10 cellular contexts compared by ENCODE assay signal in the genomic region with DNA sequence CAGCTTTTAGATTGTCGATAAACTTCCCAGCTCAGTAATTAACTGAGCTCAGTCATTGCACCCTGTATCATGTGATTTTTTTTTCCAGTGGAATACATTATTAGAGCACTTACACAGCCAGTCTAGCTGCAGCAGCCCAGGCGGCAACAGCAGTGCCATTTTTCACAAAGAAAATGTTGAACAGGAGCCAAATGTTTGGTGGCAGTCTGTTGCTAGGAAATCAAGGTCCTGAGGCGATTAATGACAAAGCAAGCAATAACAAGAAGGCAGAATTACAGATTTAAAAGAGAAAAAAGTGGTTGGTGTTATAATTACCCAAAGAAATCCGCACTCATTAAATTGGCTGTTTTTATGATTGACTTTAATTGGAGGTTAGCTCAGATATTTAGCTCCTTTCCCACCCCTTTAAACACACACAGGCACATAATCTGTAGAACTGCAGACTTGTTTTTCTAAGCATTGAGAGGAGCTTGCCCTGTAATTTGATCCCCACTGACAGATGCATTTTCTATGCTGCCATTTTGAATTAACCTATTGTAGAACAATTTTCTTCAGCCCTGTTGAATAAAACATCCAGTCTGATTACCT.
DNase-seq lines count a peak whose midpoint lies in the region; ATAC-seq, FAIRE-seq and TF ChIP-seq lines count a peak whose summit lies in the region.
"Had no signal": no experiment of that assay in that cellular context is flagged by ENCODE, and none has a peak within 500 bp of the region (broad histone marks: within the 10 kb centered on the region; RNA-seq: fewer than 3 reads in every experiment).

No MANE protein-coding gene starts in this region.

- no peak overlapping the region for H3K23ac ChIP-seq in H1 (ENCODE audit: insufficient read length)

- H3K27ac Mint-ChIP-seq in osteocyte (ENCODE audit: unreplicated experiment), result peak overlapping the region; percentile 68
- H3K27ac Mint-ChIP-seq in activated T-helper 1 cell treated with anti-CD3 and anti-CD28 coated beads, Interleukin-12 subunit alpha, Interleukin-12 subunit beta, Interleukin-2, Interleukin-4 antibody, amounts not matched to agents 30 ng/mL and 10 ng/mL and 1 ng/mL, durations not matched to agents 14 hours and 24 hours and 36 hours, result no peak overlapping the region
- peak overlapping the region in 1 of 7 donors; percentile 4 for H3K27ac Mint-ChIP-seq in CD4-positive, alpha-beta memory T cell

- H3K9me3 Mint-ChIP-seq in osteocyte (ENCODE audit: unreplicated experiment), result no peaks in the 10 kb centered on the region
- no peaks in the 10 kb centered on the region for H3K9me3 Mint-ChIP-seq in activated T-helper 1 cell treated with anti-CD3 and anti-CD28 coated beads, Interleukin-12 subunit alpha, Interleukin-12 subunit beta, Interleukin-2, Interleukin-4 antibody, amounts not matched to agents 30 ng/mL and 10 ng/mL and 1 ng/mL, durations not matched to agents 14 hours and 24 hours and 36 hours
- no peaks in the 10 kb centered on the region for H3K9me3 Mint-ChIP-seq in CD4-positive, alpha-beta memory T cell

- no peak overlapping the region for H2AK5ac ChIP-seq in H1 (ENCODE audit: low read depth, low read length)

- no peak overlapping the region; the same call in 1 of the 2 replicates for H4K8ac ChIP-seq in H1 (ENCODE audit: extremely low read depth, insufficient read depth, low read length)

- POLR2A ChIA-PET in H1 (lab: Charles Lee; ENCODE audit: partially characterized antibody), result interaction anchor here (0.9 kb wide), 1 partner anchor 248 kb away, joined by 3 read pairs; no protein-coding TSS in a partner anchor
- POLR2A ChIA-PET in CD4-positive, alpha-beta memory T cell (lab: Charles Lee; ENCODE audit: partially characterized antibody), result no interaction called here

- no peak overlapping the region for H2BK12ac ChIP-seq in H1 (ENCODE audit: low read depth, low read length)

- H3K4ac ChIP-seq in H1 (replicated peaks; ENCODE audit: insufficient read length, low read depth, low read length), result no peak overlapping the region

- no peak overlapping the region for H4K91ac ChIP-seq in H1 (replicated peaks; ENCODE audit: insufficient read length, low read length)

- H3K27me3 ChIP-seq in H7 (ENCODE audit: control insufficient read depth, insufficient read depth, low read length), result no peaks in the 10 kb centered on the region
- no peaks in the 10 kb centered on the region for H3K27me3 ChIP-seq in H1 (replicated peaks in 1 of 4; ENCODE audit: control insufficient read depth in 3 of 4, extremely low read depth in 1 of 4, insufficient read depth in 3 of 4, low read length in 3 of 4)
- H3K27me3 ChIP-seq in CD4-positive, alpha-beta memory T cell (ENCODE audit: insufficient read depth, low read length), result no peaks in the 10 kb centered on the region
- H3K27me3 ChIP-seq: tibial nerve had no signal

- intact Hi-C loops in activated T-helper 1 cell treated with anti-CD3 and anti-CD28 coated beads, Interleukin-12 subunit alpha, Interleukin-12 subunit beta, Interleukin-2, Interleukin-4 antibody, amounts not matched to agents 30 ng/mL and 10 ng/mL and 1 ng/mL, durations not matched to agents 14 hours and 24 hours and 36 hours (cut with micrococcal nuclease), result loop anchor here (10.0 kb wide), 1 partner anchor 686 kb away; a partner anchor contains a TSS
- intact Hi-C loops in CD4-positive, alpha-beta memory T cell (cut with micrococcal nuclease), result loop anchor here (5.0 kb wide), 1 partner anchor 819 kb away; the partner anchor contains the start of gene COMTD1

- ATAC-seq in GM18907 (IDR thresholded peaks at IDR 0.05; ENCODE audit: unreplicated experiment) (no peak), HG03045 (IDR thresholded peaks at IDR 0.05; ENCODE audit: unreplicated experiment) (no peak)

- H4K5ac ChIP-seq in H1 (ENCODE audit: insufficient read length, low read depth, low read length), result peak overlapping the region; percentile 29

- TF ChIP-seq CTCF in H1 (IDR thresholded peaks at IDR 0.05; ENCODE audit: control extremely low read depth in 1 of 3, insufficient read depth in 1 of 3, low read depth in 1 of 3, low read length in 3 of 3) (no peak), osteocyte (IDR thresholded peaks at IDR 0.05) (no peak)

- H3K4me3 ChIP-seq in H7 (ENCODE audit: insufficient read depth, low read depth, low read length), result no peak overlapping the region
- peak overlapping the region in 1 of 4 experiments; percentile 16; a peak in 1 of 8 replicates for H3K4me3 ChIP-seq in H1 (ENCODE audit: extremely low read depth in 1 of 4, insufficient read depth in 2 of 4, low read depth in 3 of 4, low read length in 4 of 4)
- no peak overlapping the region for H3K4me3 ChIP-seq in CD4-positive, alpha-beta memory T cell (ENCODE audit: low read length in 2 of 2)
- H3K4me3 ChIP-seq: prostate gland, tibial nerve had no signal

- TF ChIP-seq POLR2A in H1 (IDR thresholded peaks at IDR 0.05; ENCODE audit: control extremely low read depth in 1 of 2, low read depth in 2 of 2, low read length in 2 of 2), result 0 out of 3 replicates have a peak, but pooled peaks of 1 of the 2 experiments have one; percentile 21

- TF ChIP-seq EP300 in H1 (IDR thresholded peaks at IDR 0.05; ENCODE audit: borderline replicate concordance in 1 of 2, low read depth in 2 of 2, low read length in 2 of 2), result no peak

- H2BK20ac ChIP-seq in H1 (ENCODE audit: low read length), result no peak overlapping the region

- H3K36me3 Mint-ChIP-seq in osteocyte (ENCODE audit: unreplicated experiment), result peaks cover 2% of the 10 kb centered on the region
- peaks cover 3% of the 10 kb centered on the region for H3K36me3 Mint-ChIP-seq in activated T-helper 1 cell treated with anti-CD3 and anti-CD28 coated beads, Interleukin-12 subunit alpha, Interleukin-12 subunit beta, Interleukin-2, Interleukin-4 antibody, amounts not matched to agents 30 ng/mL and 10 ng/mL and 1 ng/mL, durations not matched to agents 14 hours and 24 hours and 36 hours (ENCODE audit: low read depth)
- H3K36me3 Mint-ChIP-seq in CD4-positive, alpha-beta memory T cell, result peaks cover 3 to 20% of the 10 kb centered on the region in 2 donors

- peak; percentile 4 for DNase-seq in H7
- peak; percentile 99 for DNase-seq in NCI-H2227 treated with DMSO at 0.1 percent for 48 hours (lab: John Stamatoyannopoulos, UW)
- DNase-seq in H1 (ENCODE audit: low read depth in 1 of 2, low spot score in 2 of 2), result no peak
- DNase-seq in osteocyte (ENCODE audit: extremely low spot score, unreplicated experiment), result no peak
- DNase-seq in activated T-helper 1 cell treated with anti-CD3 and anti-CD28 coated beads, Interleukin-12 subunit alpha, Interleukin-12 subunit beta, Interleukin-2, Interleukin-4 antibody, amounts not matched to agents 30 ng/mL and 10 ng/mL and 1 ng/mL, durations not matched to agents 14 hours and 24 hours and 36 hours (ENCODE audit: low spot score), result no peak
- no peak for DNase-seq in CD4-positive, alpha-beta memory T cell

- no peaks in the 10 kb centered on the region; the same call in 1 of the 2 replicates for H3K23me2 ChIP-seq in H1 (ENCODE audit: low read depth, low read length)

- no peak overlapping the region for H2BK5ac ChIP-seq in H1 (ENCODE audit: low read depth, low read length)

- H3K27ac ChIP-seq in H1 (ENCODE audit: low read depth, low read length), result peak overlapping the region; percentile 62; the same call in 1 of the 2 replicates
- no peak overlapping the region for H3K27ac ChIP-seq in CD4-positive, alpha-beta memory T cell (ENCODE audit: low read depth, low read length)
- H3K27ac ChIP-seq: prostate gland had no signal

- H3K36me3 ChIP-seq in H7 (replicated peaks; ENCODE audit: control insufficient read depth, insufficient read depth, low read length) (no peaks in the 10 kb centered on the region), H1 (ENCODE audit: control insufficient read depth in 2 of 4, insufficient read depth in 4 of 4, low read length in 3 of 4) (no peaks in the 10 kb centered on the region)
- H3K36me3 ChIP-seq in CD4-positive, alpha-beta memory T cell (ENCODE audit: insufficient read depth, low read length), result no peaks in the 10 kb centered on the region
- H3K36me3 ChIP-seq: prostate gland had no signal

- H3K56ac ChIP-seq in H1 (replicated peaks; ENCODE audit: insufficient read length, low read depth, low read length), result no peak overlapping the region

- no peak for FAIRE-seq in H1 (lab: Jason Lieb, UNC)

- CTCF ChIA-PET in H1 (lab: Charles Lee; ENCODE audit: partially characterized antibody), result interaction anchor here (2.4 to 3.8 kb wide), 2 partner anchors 10 to 13 kb away, joined by 9 to 27 read pairs; no protein-coding TSS in a partner anchor
- CTCF ChIA-PET in CD4-positive, alpha-beta memory T cell (lab: Charles Lee; ENCODE audit: partially characterized antibody), result interaction anchor here (0.9 to 2.2 kb wide), 6 partner anchors 8 to 818 kb away, joined by 3 to 8 read pairs (median 4); partner anchors contain the start of gene COMTD1

- H3K4me3 Mint-ChIP-seq in osteocyte (ENCODE audit: unreplicated experiment), result peak overlapping the region; percentile 11
- H3K4me3 Mint-ChIP-seq in activated T-helper 1 cell treated with anti-CD3 and anti-CD28 coated beads, Interleukin-12 subunit alpha, Interleukin-12 subunit beta, Interleukin-2, Interleukin-4 antibody, amounts not matched to agents 30 ng/mL and 10 ng/mL and 1 ng/mL, durations not matched to agents 14 hours and 24 hours and 36 hours, result no peak overlapping the region
- H3K4me3 Mint-ChIP-seq in CD4-positive, alpha-beta memory T cell, result no peak overlapping the region

- H3K9ac ChIP-seq in H1 (replicated peaks in 1 of 4; ENCODE audit: extremely low read depth in 1 of 4, low read depth in 3 of 4, low read length in 3 of 4), result peak overlapping the region in 1 of 4 experiments; percentile 33; a peak in 2 of 7 replicates

- H4K20me1 ChIP-seq in H1 (replicated peaks in 1 of 2; ENCODE audit: control insufficient read depth in 1 of 2, insufficient read depth in 2 of 2, low read length in 2 of 2), result no peaks in the 10 kb centered on the region

- no peak overlapping the region for H2BK120ac ChIP-seq in H1 (replicated peaks; ENCODE audit: low read depth, low read length)

- WGBS in H1 (ENCODE audit: extremely low coverage in 1 of 2, insufficient coverage in 1 of 2, insufficient read length in 1 of 2, insufficient replicate concordance in 2 of 2, low coverage in 1 of 2, low lambda C conversion rate in 2 of 2, missing lambda C conversion rate in 1 of 2), 2 experiments, result 53% methylated on average over 4 of the region's 4 CpGs; no CpG with 5 or more reads in 1 of the 2 experiments

- no peak overlapping the region for H3K14ac ChIP-seq in H1 (ENCODE audit: insufficient read length)

- H3K4me2 ChIP-seq in H1 (ENCODE audit: insufficient read depth in 1 of 2, low read depth in 2 of 2, low read length in 2 of 2), result peak overlapping the region in 1 of 2 experiments; percentile 41; a peak in 1 of 4 replicates

- H3K9me3 ChIP-seq in H1 (ENCODE audit: insufficient read depth in 2 of 2, low read depth in 1 of 2, low read length in 1 of 2), result 0 out of 4 replicates have a peak, but pooled peaks cover 0 to under 1% of the 10 kb centered on the region in 2 experiments
- H3K9me3 ChIP-seq in CD4-positive, alpha-beta memory T cell (ENCODE audit: control insufficient read depth in 1 of 2, low read length in 2 of 2), result no peaks in the 10 kb centered on the region
- H3K9me3 ChIP-seq: prostate gland, tibial nerve had no signal

- H2AFZ ChIP-seq in H1 (ENCODE audit: low read length), result no peak overlapping the region

- no peak overlapping the region for H2BK15ac ChIP-seq in H1 (ENCODE audit: low read length)

- no peaks in the 10 kb centered on the region for H3K27me3 Mint-ChIP-seq in osteocyte (ENCODE audit: unreplicated experiment)
- H3K27me3 Mint-ChIP-seq in activated T-helper 1 cell treated with anti-CD3 and anti-CD28 coated beads, Interleukin-12 subunit alpha, Interleukin-12 subunit beta, Interleukin-2, Interleukin-4 antibody, amounts not matched to agents 30 ng/mL and 10 ng/mL and 1 ng/mL, durations not matched to agents 14 hours and 24 hours and 36 hours (ENCODE audit: insufficient read depth), result no peaks in the 10 kb centered on the region
- no peaks in the 10 kb centered on the region for H3K27me3 Mint-ChIP-seq in CD4-positive, alpha-beta memory T cell

- no peaks in the 10 kb centered on the region for H3K79me1 ChIP-seq in H1 (ENCODE audit: low read depth, low read length)

- peaks cover 0 to 16% (median 6%) of the 10 kb centered on the region in 4 experiments; a peak in 5 of 7 replicates for H3K4me1 ChIP-seq in H1 (replicated peaks in 1 of 4; ENCODE audit: control insufficient read depth in 3 of 4, insufficient read depth in 4 of 4, low read length in 3 of 4)
- no peaks in the 10 kb centered on the region for H3K4me1 ChIP-seq in CD4-positive, alpha-beta memory T cell (ENCODE audit: insufficient read depth, low read length)
- H3K4me1 ChIP-seq: prostate gland, tibial nerve had no signal

- no peaks in the 10 kb centered on the region for H3K79me2 ChIP-seq in H1 (ENCODE audit: control insufficient read depth in 1 of 2, insufficient read depth in 2 of 2, low read length in 2 of 2)

- H3K4me1 Mint-ChIP-seq in osteocyte (ENCODE audit: unreplicated experiment), result peaks cover 21% of the 10 kb centered on the region
- peaks cover 9% of the 10 kb centered on the region for H3K4me1 Mint-ChIP-seq in activated T-helper 1 cell treated with anti-CD3 and anti-CD28 coated beads, Interleukin-12 subunit alpha, Interleukin-12 subunit beta, Interleukin-2, Interleukin-4 antibody, amounts not matched to agents 30 ng/mL and 10 ng/mL and 1 ng/mL, durations not matched to agents 14 hours and 24 hours and 36 hours (ENCODE audit: low read depth)
- H3K4me1 Mint-ChIP-seq in CD4-positive, alpha-beta memory T cell, result peaks cover 5 to 11% (median 6%) of the 10 kb centered on the region in 4 donors

- H3K18ac ChIP-seq in H1 (ENCODE audit: extremely low read depth, low read length), result no peak overlapping the region

- no peak for TF ChIP-seq RAD21 in H1 (IDR thresholded peaks at IDR 0.05 in 1 of 2, conservative IDR thresholded peaks at IDR 0.05 in 1 of 2; ENCODE audit: low read depth in 2 of 2, low read length in 2 of 2)

Comparison
In these comparisons a context has a peak if more than half of its experiments do, and no peak if none do; other contexts are left out.
1. DNase-seq: peak in H7 (single experiment) and NCI-H2227 treated with DMSO at 0.1 percent for 48 hours (single experiment); none in H1 (0 of 2), osteocyte (single experiment), activated T-helper 1 cell treated with anti-CD3 and anti-CD28 coated beads, Interleukin-12 subunit alpha, Interleukin-12 subunit beta, Interleukin-2, Interleukin-4 antibody, amounts not matched to agents 30 ng/mL and 10 ng/mL and 1 ng/mL, durations not matched to agents 14 hours and 24 hours and 36 hours (single experiment) and CD4-positive, alpha-beta memory T cell (0 of 5).